In genomic region chr6:158559895-158560786, GRCh38 we compare ENCODE assay signal across 8 cellular contexts. TPM values are rescaled to one million over a fixed set of nuclear protein-coding genes. Genes with fewer than 3 reads are reported as not detected.
DNase-seq lines count a peak whose midpoint lies in the region; ATAC-seq and TF ChIP-seq lines count a peak whose summit lies in the region.

Gene TMEM181, plus strand, starts transcription at chr6:158560091. Its CDS starts 134 bp downstream, at chr6:158560225.

- H3K36me3 Mint-ChIP-seq in activated naive CD4-positive, alpha-beta T cell treated with anti-CD3 and anti-CD28 coated beads, Interleukin-2, amount 50 U/mL, for 72 hours: peaks cover 12 to 21% of the 10 kb centered on the region in 2 donors

- no peak for TF ChIP-seq EP300 in ovary (IDR thresholded peaks at IDR 0.05)

- H3K27ac Mint-ChIP-seq in activated naive CD4-positive, alpha-beta T cell treated with anti-CD3 and anti-CD28 coated beads, Interleukin-2, amount 50 U/mL, for 72 hours: peak within 1 kb of the TSS; percentile 94 to 99

- H3K27me3 ChIP-seq in Loucy (ENCODE audit: insufficient read depth, low read length, poor library complexity, severe bottlenecking) (no peaks in the 10 kb centered on the region), ovary (no peaks in the 10 kb centered on the region), thymus (ENCODE audit: control insufficient read depth, insufficient read depth) (no peaks in the 10 kb centered on the region)

- peak; percentile 94 to 95 for ATAC-seq in activated naive CD4-positive, alpha-beta T cell treated with anti-CD3 and anti-CD28 coated beads, Interleukin-2, amount 50 U/mL, for 72 hours

- peaks cover 23% of the 10 kb centered on the region for H3K4me1 ChIP-seq in Loucy (ENCODE audit: insufficient read depth, low read length, poor library complexity, severe bottlenecking)
- peaks cover 6% of the 10 kb centered on the region for H3K4me1 ChIP-seq in ovary (ENCODE audit: insufficient read depth)
- H3K4me1 ChIP-seq in thymus (ENCODE audit: control insufficient read depth, insufficient read depth, low read length): peaks cover 11% of the 10 kb centered on the region

- no peaks in the 10 kb centered on the region for H3K9me2 ChIP-seq in Loucy (replicated peaks; ENCODE audit: low read depth, low read length)

- no peaks in the 10 kb centered on the region for H3K36me3 ChIP-seq in Loucy (ENCODE audit: insufficient read depth, low read length)
- H3K36me3 ChIP-seq in ovary: no peaks in the 10 kb centered on the region
- no peaks in the 10 kb centered on the region for H3K36me3 ChIP-seq in thymus (ENCODE audit: control insufficient read depth, insufficient read depth)

- no peaks in the 10 kb centered on the region for H3F3A ChIP-seq in Loucy (ENCODE audit: low read depth)

- H3K4me3 ChIP-seq in Loucy (ENCODE audit: low read length, poor library complexity, severe bottlenecking) (peak within 1 kb of the TSS; percentile 76), ovary (peak within 1 kb of the TSS; percentile 72), thymus (ENCODE audit: low read length) (peak within 1 kb of the TSS; percentile 92)

- peak; percentile 64 for DNase-seq in G401 (ENCODE audit: low spot score)
- DNase-seq in H4 (ENCODE audit: low spot score): peak; percentile 56
- DNase-seq in SKM-1 (lab: John Stamatoyannopoulos, UW; ENCODE audit: unreplicated experiment): peak; percentile 50
- DNase-seq in activated naive CD4-positive, alpha-beta T cell treated with anti-CD3 and anti-CD28 coated beads, Interleukin-2, amount 50 U/mL, for 72 hours (ENCODE audit: low spot score in 2 of 2): peak; percentile 84 to 88
- DNase-seq in glomerular visceral epithelial cell (ENCODE audit: extremely low spot score): peak; percentile 81
- peak; percentile 78 to 91 (median 85) for DNase-seq in ovary

- peak; percentile 64 for TF ChIP-seq POLR2A in ovary (IDR thresholded peaks at IDR 0.05)

- peaks cover 45% of the 10 kb centered on the region for H3K79me2 ChIP-seq in Loucy (ENCODE audit: insufficient read depth, low read length)

- no peaks in the 10 kb centered on the region for H3K9me3 Mint-ChIP-seq in activated naive CD4-positive, alpha-beta T cell treated with anti-CD3 and anti-CD28 coated beads, Interleukin-2, amount 50 U/mL, for 72 hours

- H2AFZ ChIP-seq in Loucy (ENCODE audit: low read length): peak within 1 kb of the TSS; percentile 96

- WGBS in ovary, 3 donors: 0 to 1% (median 0%) methylated on average over 48 to 117 of the region's 118 CpGs
- WGBS in thymus: under 1% methylated on average over 118 of the region's 118 CpGs

- H4K20me1 ChIP-seq in Loucy (ENCODE audit: insufficient read depth, low read length, poor library complexity, severe bottlenecking): peaks cover 23% of the 10 kb centered on the region

- H3K27ac ChIP-seq in ovary (peak within 1 kb of the TSS; percentile 48 to 78), thymus (ENCODE audit: low read depth) (peak within 1 kb of the TSS; percentile 86)

- peak within 1 kb of the TSS; percentile 82 for H3K4me2 ChIP-seq in Loucy (ENCODE audit: low read depth, low read length, poor library complexity, severe bottlenecking)

- TF ChIP-seq CTCF in Loucy (conservative IDR thresholded peaks at IDR 0.05; ENCODE audit: low read length) (no peak), ovary (IDR thresholded peaks at IDR 0.05) (peak in 2 of 3 donors; percentile 16 to 27)

- in situ Hi-C loops in G401 (cut with HindIII; ENCODE audit: low sequenced_read_pairs): no loop called here

- intact Hi-C loops in ovary (cut with DNase I): no loop called here

- H3K9ac ChIP-seq in Loucy (ENCODE audit: low read depth, low read length, poor library complexity, severe bottlenecking): peak within 1 kb of the TSS; percentile 76

- no peaks in the 10 kb centered on the region for H3K9me3 ChIP-seq in Loucy (ENCODE audit: insufficient read depth, low read depth, low read length)
- no peaks in the 10 kb centered on the region for H3K9me3 ChIP-seq in ovary
- no peaks in the 10 kb centered on the region for H3K9me3 ChIP-seq in thymus (ENCODE audit: control insufficient read depth)

RNA-seq across cellular contexts. Expression of gene TMEM181, which starts in this region (rescaled TPM):
- total RNA-seq in G401 (2014; rRNA removed; shearing (Covaris generic)): 21.4 and 32.8 TPM in 2 replicates
- total RNA-seq in H4 (2014; rRNA removed; shearing (Covaris generic)): 16.1 and 18.8 TPM in 2 replicates
- 10 to 100 TPM; 11.9 to 12.3 TPM for total RNA-seq in activated naive CD4-positive, alpha-beta T cell treated with anti-CD3 and anti-CD28 coated beads, Interleukin-2, amount 50 U/mL, for 72 hours
- total RNA-seq in ovary: 10 to 100 TPM in 6 of 7 donors, 1 to 10 TPM in 1; 7.9 to 18.1 (median 12.7) TPM
- polyA plus RNA-seq in ovary (10 to 100 TPM in 1 of 2 donors, 1 to 10 TPM in 1; 7.3 to 21.9 TPM), thymus (21.0 TPM)

Comparison
In these comparisons a context has a peak if more than half of its experiments do, and no peak if none do; other contexts are left out.
1. Peak in every context shown above with its lines: DNase-seq, ATAC-seq, H3K4me3 ChIP-seq and H3K27ac ChIP-seq.